In the genomic region with DNA sequence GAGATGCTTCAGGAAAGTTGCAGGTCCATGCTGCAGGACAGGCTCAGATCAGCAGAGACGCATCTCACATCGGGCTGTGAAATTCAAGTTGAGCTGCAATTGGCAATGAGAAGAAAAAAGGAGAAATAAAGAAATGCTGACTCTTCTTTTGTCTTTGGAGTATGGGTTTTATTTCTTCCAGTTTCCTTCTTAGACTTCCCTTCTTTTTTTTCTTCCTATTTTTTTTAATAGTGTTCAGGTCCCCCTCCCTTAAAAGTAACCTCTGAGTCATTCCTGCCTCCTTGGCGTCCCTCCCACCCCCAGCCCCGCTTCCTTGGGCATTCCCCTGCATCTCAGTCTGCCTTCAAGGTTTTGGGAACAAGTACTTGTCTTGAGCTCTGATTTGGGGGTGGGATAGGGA, we compare ENCODE assay signal across 12 cellular contexts. TPM values are rescaled to one million over a fixed set of nuclear protein-coding genes. Genes with fewer than 3 reads are reported as not detected.
"Had no signal": no experiment of that assay in that cellular context is flagged by ENCODE, and none has a peak within 500 bp of the region (broad histone marks: within the 10 kb centered on the region; RNA-seq: fewer than 3 reads in every experiment).

No MANE protein-coding gene starts in this region.

RNA-seq across cellular contexts. Expression of gene LILRB2, which starts 9.3 kb away (rescaled TPM):
- total RNA-seq: bronchial epithelial cell, chondrocyte, fibroblast of lung, frontal cortex, hepatocyte, kidney epithelial cell, lung microvascular endothelial cell, myocyte, occipital lobe, renal cortical epithelial cell had no signal
- polyA plus RNA-seq: fibroblast of lung, hepatocyte had no signal

RNA-seq across cellular contexts. Expression of gene LILRB5, which starts 14.5 kb away (rescaled TPM):
- total RNA-seq: bronchial epithelial cell; chondrocyte; fibroblast of lung; lung microvascular endothelial cell; myocyte; natural killer cell treated with Interleukin-12 subunit alpha and Interleukin-12 subunit beta and Interleukin-15 and Interleukin-18, amount 100 ng/mL, for 72 hours; renal cortical epithelial cell had no signal
- polyA plus RNA-seq: fibroblast of lung had no signal

RNA-seq across cellular contexts. Expression of gene LILRA6, which starts 29.0 kb away (rescaled TPM):
- total RNA-seq: bronchial epithelial cell, chondrocyte, esophagus mucosa, fibroblast of lung, hepatocyte, kidney epithelial cell, lung microvascular endothelial cell, myocyte, occipital lobe, renal cortical epithelial cell had no signal
- polyA plus RNA-seq: fibroblast of lung had no signal

RNA-seq across cellular contexts. Expression of gene LILRA5, which starts 41.4 kb away (rescaled TPM):
- total RNA-seq: bronchial epithelial cell; chondrocyte; fibroblast of lung; hepatocyte; lung microvascular endothelial cell; myocyte; natural killer cell treated with Interleukin-12 subunit alpha and Interleukin-12 subunit beta and Interleukin-15 and Interleukin-18, amount 100 ng/mL, for 72 hours; renal cortical epithelial cell had no signal
- polyA plus RNA-seq: fibroblast of lung, hepatocyte had no signal

RNA-seq across cellular contexts. Expression of gene LILRB3, which starts 48.8 kb away (rescaled TPM):
- total RNA-seq: bronchial epithelial cell, chondrocyte, fibroblast of lung, frontal cortex, hepatocyte, lung microvascular endothelial cell, myocyte, occipital lobe, renal cortical epithelial cell had no signal
- polyA plus RNA-seq: fibroblast of lung had no signal
